Comparison of ENCODE assay signal across 8 cellular contexts in the genomic region with DNA sequence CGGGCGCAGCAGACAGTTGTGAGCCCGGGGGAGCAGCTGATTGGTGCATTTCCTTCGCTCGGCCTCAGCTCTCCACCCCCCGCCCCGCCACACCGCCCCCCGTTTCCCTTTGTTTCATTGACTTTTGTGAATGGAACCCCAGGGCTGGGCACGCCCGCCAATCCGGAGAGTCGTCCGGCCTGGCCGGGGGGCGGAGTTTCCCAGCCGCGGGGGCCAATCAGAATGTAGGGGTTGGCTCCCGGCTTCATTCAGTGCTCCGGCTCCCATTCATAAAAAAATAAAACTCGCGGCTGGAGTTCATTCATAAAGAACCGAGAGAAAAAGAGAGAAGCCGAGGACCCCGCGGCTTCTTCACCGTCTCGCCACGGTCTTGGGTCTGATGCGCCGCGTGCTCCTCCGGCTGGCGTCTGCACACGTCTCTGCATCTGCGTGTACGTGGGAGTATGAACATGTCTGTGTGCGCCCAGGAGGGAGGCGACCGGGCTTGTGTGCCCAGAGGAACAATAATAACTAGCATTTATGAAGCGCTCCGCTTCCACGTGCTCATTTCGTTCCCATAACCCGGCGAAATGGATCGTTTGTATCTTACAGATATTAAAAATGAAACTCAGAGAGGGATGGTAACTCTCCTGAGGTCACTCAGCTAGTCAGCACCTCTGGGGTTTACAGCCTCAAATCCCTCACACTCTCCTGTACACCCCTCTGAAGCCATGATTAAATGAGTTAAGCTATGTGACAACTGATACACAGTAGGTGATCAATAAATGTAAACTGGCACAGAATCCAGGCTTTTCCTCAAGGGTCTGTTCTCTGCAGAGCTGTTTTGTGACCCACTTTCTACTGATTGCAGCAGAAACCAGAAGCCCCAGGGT. TPM values are rescaled to one million over a fixed set of nuclear protein-coding genes. Genes with fewer than 3 reads are reported as not detected.
DNase-seq lines count a peak whose midpoint lies in the region; ATAC-seq, FAIRE-seq and TF ChIP-seq lines count a peak whose summit lies in the region.

ETV4 (minus strand) TSS at position 24 of the 872 bp plus-strand sequence. CDS start 723 bp downstream, outside the sequence.

- H3K4me2 ChIP-seq in keratinocyte (ENCODE audit: control insufficient read depth, extremely low read depth, insufficient read depth, low read depth, low read length) = peak within 1 kb of the TSS; percentile 98

- no peak for TF ChIP-seq CTCF in keratinocyte (optimal IDR thresholded peaks at IDR 0.05 in 1 of 3, IDR thresholded peaks at IDR 0.05 in 1 of 3, conservative IDR thresholded peaks at IDR 0.05 in 1 of 3; ENCODE audit: extremely low read depth in 1 of 3, insufficient read depth in 2 of 3, low read length in 3 of 3)

- ATAC-seq in GM18519 (IDR thresholded peaks at IDR 0.05; ENCODE audit: low FRiP score, unreplicated experiment) (peak; percentile 46), HG03135 (IDR thresholded peaks at IDR 0.05; ENCODE audit: unreplicated experiment) (peak; percentile 88)

- peak within 1 kb of the TSS; percentile 94 for H3K9ac ChIP-seq in keratinocyte (ENCODE audit: control insufficient read depth, extremely low read depth, insufficient read depth, low read length)

- peak; percentile 90 for DNase-seq in 8988T
- DNase-seq in NCI-H345 (lab: John Stamatoyannopoulos, UW) = peak; percentile 91
- peak; percentile 83 for DNase-seq in activated CD4-positive, CD25-positive, alpha-beta regulatory T cell treated with anti-CD3 and anti-CD28 coated beads, Interleukin-2, amount 50 U/mL, for 72 hours
- peak; percentile 90 for DNase-seq in cerebellar cortex (ENCODE audit: low spot score)
- DNase-seq in keratinocyte (ENCODE audit: low read depth, low spot score) = no peak
- DNase-seq in stimulated activated CD4-positive, alpha-beta T cell treated with anti-CD3 and anti-CD28 coated beads, Interleukin-12 subunit alpha, Interleukin-12 subunit beta, amount 100 ng/mL, for 4 hours = peak; percentile 89

- no peaks in the 10 kb centered on the region for H3K27me3 ChIP-seq in keratinocyte (ENCODE audit: control insufficient read depth, extremely low read depth, insufficient read depth, low read length)

- peaks cover 57% of the 10 kb centered on the region for H3K4me1 ChIP-seq in keratinocyte (ENCODE audit: control insufficient read depth, extremely low read depth, insufficient read depth, low read length)

- H3K27ac ChIP-seq in keratinocyte (ENCODE audit: control insufficient read depth, insufficient read depth, low read length) = peak within 1 kb of the TSS; percentile 96

- dilution Hi-C loops in keratinocyte (cut with MboI; ENCODE audit: extremely low pct_ligation_motif_present, low sequenced_read_pairs) = no loop called here

- no peaks in the 10 kb centered on the region for H3K9me3 ChIP-seq in keratinocyte (ENCODE audit: control insufficient read depth, low read depth, low read length)

- no peaks in the 10 kb centered on the region for H3K9me1 ChIP-seq in keratinocyte (ENCODE audit: control insufficient read depth, extremely low read depth, insufficient read depth, low read length)

- peak; percentile 71 for FAIRE-seq in keratinocyte (lab: Jason Lieb, UNC)

- H3K79me2 ChIP-seq in keratinocyte (ENCODE audit: control insufficient read depth, insufficient read depth, low read length) = peaks cover 27% of the 10 kb centered on the region

- peak within 1 kb of the TSS; percentile 57 to 92 (median 80) for H3K4me3 ChIP-seq in keratinocyte (ENCODE audit: control insufficient read depth in 2 of 3, extremely low read depth in 1 of 3, insufficient read depth in 2 of 3, low read depth in 1 of 3, low read length in 3 of 3)

- no peaks in the 10 kb centered on the region for H4K20me1 ChIP-seq in keratinocyte (ENCODE audit: control insufficient read depth, extremely low read depth, insufficient read depth, low read length)

- peak within 1 kb of the TSS; percentile 76 for H2AFZ ChIP-seq in keratinocyte (ENCODE audit: control insufficient read depth, low read length)

- H3K36me3 ChIP-seq in keratinocyte (ENCODE audit: control insufficient read depth in 2 of 2, extremely low read depth in 1 of 2, insufficient read depth in 2 of 2, low read length in 2 of 2) = peaks cover 0 to under 1% of the 10 kb centered on the region in 2 experiments

RNA-seq across cellular contexts. Expression of gene ETV4, which starts in this region (rescaled TPM):
- 20.9 to 49.7 TPM (median 33.6 TPM) in 3 replicates for polyA plus RNA-seq in keratinocyte
- polyA plus RNA-seq in keratinocyte (2011; ENCODE audit: low read depth) = 12.1 TPM
- 20.1 and 31.5 TPM in 2 replicates for polyA plus RNA-seq in keratinocyte (2011; cell fraction: cytosol; rRNA removed)
- 31.1 and 41.0 TPM in 2 replicates for polyA plus RNA-seq in keratinocyte (2011; cell fraction: nucleus; rRNA removed)
- 25.3 and 57.1 TPM in 2 replicates for polyA plus RNA-seq in keratinocyte (2012; ENCODE audit: low replicate concordance)
- 23.2 to 57.2 TPM (median 36.7 TPM) in 3 replicates for polyA minus RNA-seq in keratinocyte
- polyA minus RNA-seq in keratinocyte (2011; cell fraction: cytosol; rRNA and poly(A)+ RNA removed) = 34.0 TPM
- 13.2 TPM in 2 replicates for polyA minus RNA-seq in keratinocyte (2011; cell fraction: nucleus; rRNA and poly(A)+ RNA removed)
